14 cellular contexts compared by ENCODE assay signal in the genomic region with DNA sequence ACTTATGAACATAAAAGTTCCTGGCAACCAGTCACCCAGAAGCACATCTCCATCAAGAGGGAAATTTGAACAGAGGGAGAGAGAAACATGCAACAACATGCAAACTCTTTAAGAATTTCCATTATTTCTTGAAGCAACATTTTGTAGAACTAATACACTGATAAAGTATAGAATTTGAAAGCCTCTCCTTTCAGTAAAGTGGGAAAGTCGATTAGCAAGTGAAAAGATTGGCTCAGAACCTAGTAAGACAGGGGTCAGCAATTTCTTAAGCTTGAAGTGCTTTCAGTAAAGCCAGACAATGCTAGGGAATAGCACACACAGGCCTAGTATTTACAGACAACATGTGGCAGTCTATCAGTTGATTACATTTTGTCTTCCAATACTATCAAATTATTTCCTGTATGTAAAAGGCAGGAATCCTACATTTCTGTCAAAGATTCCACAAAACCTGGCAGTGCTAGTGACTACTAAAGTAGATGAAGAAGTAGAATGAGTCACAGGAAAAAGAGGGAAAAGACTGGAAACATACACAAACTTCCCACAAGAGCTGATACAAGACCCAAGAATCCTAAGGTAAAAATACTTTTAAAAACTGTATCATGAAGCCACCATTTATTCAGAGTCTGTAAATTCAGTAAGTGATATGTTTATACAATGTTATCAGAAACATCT. TPM values are rescaled to one million over a fixed set of nuclear protein-coding genes. Genes with fewer than 3 reads are reported as not detected.
DNase-seq lines count a peak whose midpoint lies in the region; ATAC-seq and TF ChIP-seq lines count a peak whose summit lies in the region.
"Had no signal": no experiment of that assay in that cellular context is flagged by ENCODE, and none has a peak within 500 bp of the region (broad histone marks: within the 10 kb centered on the region; RNA-seq: fewer than 3 reads in every experiment).

No MANE protein-coding gene starts in this region.

- H3K36me3 ChIP-seq in HUES48 (ENCODE audit: control insufficient read depth, insufficient read depth, low read length) (no peaks in the 10 kb centered on the region), iPS-18a (ENCODE audit: control insufficient read depth, low read depth, low read length) (no peaks in the 10 kb centered on the region), prostate gland (no peaks in the 10 kb centered on the region)
- H3K36me3 ChIP-seq: spleen had no signal

- in situ Hi-C loops in ACHN (cut with HindIII; ENCODE audit: low pct_ligation_motif_present, low pct_unique_long_range_greater_than_20kb, low sequenced_read_pairs), result no loop called here
- in situ Hi-C loops in astrocyte of the spinal cord (cut with HindIII; ENCODE audit: low sequenced_read_pairs), result no loop called here

- peaks cover 54% of the 10 kb centered on the region for H3K4me1 ChIP-seq in HUES48 (ENCODE audit: control insufficient read depth, insufficient read depth, low read length)
- peaks cover 39% of the 10 kb centered on the region for H3K4me1 ChIP-seq in iPS-18a (ENCODE audit: control insufficient read depth, low read depth, low read length)
- no peaks in the 10 kb centered on the region for H3K4me1 ChIP-seq in prostate gland (replicated peaks)

- ATAC-seq in HG02678 (IDR thresholded peaks at IDR 0.05; ENCODE audit: unreplicated experiment) (no peak), GM21515 (IDR thresholded peaks at IDR 0.05; ENCODE audit: unreplicated experiment) (no peak)
- ATAC-seq: activated CD4-positive, CD25-positive, alpha-beta regulatory T cell treated with anti-CD3 and anti-CD28 coated beads, Interleukin-2, amount 50 U/mL, for 24 hours; activated T-cell treated with anti-CD3 and anti-CD28 coated beads, Interleukin-2, amount 50 U/mL, for 4 hours; body of pancreas had no signal

- WGBS in prostate gland, result 20% methylated on average over 1 of the region's 1 CpG

- TF ChIP-seq CTCF in astrocyte of the spinal cord (IDR thresholded peaks at IDR 0.05; ENCODE audit: low read depth, low read length), result no peak
- no peak for TF ChIP-seq CTCF in prostate gland (IDR thresholded peaks at IDR 0.05)

- TF ChIP-seq POLR2A in prostate gland (IDR thresholded peaks at IDR 0.05), result no peak

- intact Hi-C loops in prostate gland (cut with DNase I), result no loop called here

- H3K27me3 ChIP-seq in HUES48 (ENCODE audit: control insufficient read depth, insufficient read depth, low read length) (no peaks in the 10 kb centered on the region), iPS-18a (ENCODE audit: control insufficient read depth, insufficient read depth, low read length) (no peaks in the 10 kb centered on the region), prostate gland (replicated peaks; ENCODE audit: insufficient read depth) (no peaks in the 10 kb centered on the region)
- H3K27me3 ChIP-seq: body of pancreas, spleen had no signal

- H3K27ac ChIP-seq in HUES48 (ENCODE audit: low read depth, low read length) (peak overlapping the region; percentile 79), iPS-18a (ENCODE audit: low read length) (peak overlapping the region; percentile 54), prostate gland (no peak overlapping the region)
- H3K27ac ChIP-seq: body of pancreas, spleen had no signal

- H3K9ac ChIP-seq in HUES48 (ENCODE audit: low read depth, low read length), result peak overlapping the region; percentile 33; the same call in 1 of the 2 replicates
- H3K9ac ChIP-seq in iPS-18a (ENCODE audit: low read length), result peak overlapping the region; percentile 55

- H3K9me3 ChIP-seq in HUES48 (ENCODE audit: control insufficient read depth, insufficient read depth, low read length) (no peaks in the 10 kb centered on the region), iPS-18a (ENCODE audit: control insufficient read depth, low read depth, low read length) (no peaks in the 10 kb centered on the region), prostate gland (no peaks in the 10 kb centered on the region)
- H3K9me3 ChIP-seq: body of pancreas, spleen had no signal

- no peak overlapping the region for H3K4me3 ChIP-seq in HUES48 (ENCODE audit: low read depth, low read length)
- H3K4me3 ChIP-seq in astrocyte of the spinal cord (ENCODE audit: low read depth, low read length), result no peak overlapping the region
- H3K4me3 ChIP-seq in iPS-18a (ENCODE audit: low read length), result peak overlapping the region; percentile 16
- H3K4me3 ChIP-seq in prostate gland, result no peak overlapping the region
- H3K4me3 ChIP-seq: body of pancreas, spleen had no signal

- DNase-seq in ACHN (peak; percentile 22), astrocyte of the spinal cord (ENCODE audit: low read depth, low spot score) (peak; percentile 58), prostate gland (ENCODE audit: low spot score) (no peak), NAMALWA (ENCODE audit: low spot score) (no peak)
- DNase-seq: activated T-cell treated with anti-CD3 and anti-CD28 coated beads, Interleukin-2, amount 50 U/mL, for 4 hours; body of pancreas; NCI-H1417 treated with DMSO at 0.1 percent for 48 hours; NCI-H748 treated with DMSO at 0.1 percent for 48 hours; spleen had no signal

RNA-seq across cellular contexts. Expression of a gene that starts 25.2 kb away (rescaled TPM):
- 10 to 100 TPM; 62.8 to 89.3 TPM for total RNA-seq in prostate gland

Comparison
In these comparisons a context has a peak if more than half of its experiments do, and no peak if none do; other contexts are left out.
1. DNase-seq: peak in ACHN (single experiment) and astrocyte of the spinal cord (single experiment); none in prostate gland (single experiment) and NAMALWA (single experiment).
2. H3K27ac ChIP-seq: peak in HUES48 (single experiment) and iPS-18a (single experiment); none in prostate gland (0 of 2).